8 cellular contexts compared by ENCODE assay signal in genomic region chrX:74421181-74422028, GRCh38.
DNase-seq lines count a peak whose midpoint lies in the region; ATAC-seq and TF ChIP-seq lines count a peak whose summit lies in the region.

TSS of gene SLC16A2 (plus strand) at chrX:74421493. CDS start at chrX:74421638, 145 bp downstream.

- H3K36me3 ChIP-seq in Loucy (ENCODE audit: insufficient read depth, low read length) = no peaks in the 10 kb centered on the region

- H3K27me3 ChIP-seq in Loucy (ENCODE audit: insufficient read depth, low read length, poor library complexity, severe bottlenecking) = no peaks in the 10 kb centered on the region
- no peaks in the 10 kb centered on the region for H3K27me3 ChIP-seq in layer of hippocampus (ENCODE audit: control insufficient read depth, insufficient read depth, low read length)

- H3K9me2 ChIP-seq in Loucy (replicated peaks; ENCODE audit: low read depth, low read length) = no peaks in the 10 kb centered on the region

- peak; percentile 92 for DNase-seq in ELF-1 (ENCODE audit: low read depth, low spot score)
- peak; percentile 5 for DNase-seq in cortex of kidney (lab: John Stamatoyannopoulos, UW)
- peak; percentile 8 for DNase-seq in stimulated activated CD4-positive, alpha-beta T cell treated with anti-CD3 and anti-CD28 coated beads, Interleukin-12 subunit alpha, Interleukin-12 subunit beta, amount 100 ng/mL, for 4 hours
- no peak for DNase-seq in DMS153 (lab: John Stamatoyannopoulos, UW)

- H3K79me2 ChIP-seq in Loucy (ENCODE audit: insufficient read depth, low read length) = no peaks in the 10 kb centered on the region

- no peaks in the 10 kb centered on the region for H3K4me1 ChIP-seq in Loucy (ENCODE audit: insufficient read depth, low read length, poor library complexity, severe bottlenecking)

- H3F3A ChIP-seq in Loucy (ENCODE audit: low read depth) = no peaks in the 10 kb centered on the region

- ATAC-seq in GM18505 (IDR thresholded peaks at IDR 0.05; ENCODE audit: unreplicated experiment) = no peak

- peak within 1 kb of the TSS; percentile 86 for H3K27ac ChIP-seq in layer of hippocampus (ENCODE audit: low read depth, low read length)

- H3K4me3 ChIP-seq in Loucy (ENCODE audit: low read length, poor library complexity, severe bottlenecking) (peak within 1 kb of the TSS; percentile 81), WI38 (ENCODE audit: low read depth, low read length) (peak within 1 kb of the TSS; percentile 57)

- H3K9ac ChIP-seq in Loucy (ENCODE audit: low read depth, low read length, poor library complexity, severe bottlenecking) = peak within 1 kb of the TSS; percentile 87

- TF ChIP-seq CTCF in Loucy (conservative IDR thresholded peaks at IDR 0.05; ENCODE audit: low read length) = no peak
- no peak for TF ChIP-seq CTCF in WI38 (IDR thresholded peaks at IDR 0.05; ENCODE audit: low read depth, low read length)

- H4K20me1 ChIP-seq in Loucy (ENCODE audit: insufficient read depth, low read length, poor library complexity, severe bottlenecking) = no peaks in the 10 kb centered on the region

- H2AFZ ChIP-seq in Loucy (ENCODE audit: low read length) = peak within 1 kb of the TSS; percentile 92

- H3K9me3 ChIP-seq in Loucy (ENCODE audit: insufficient read depth, low read depth, low read length) = no peaks in the 10 kb centered on the region

- H3K4me2 ChIP-seq in Loucy (ENCODE audit: low read depth, low read length, poor library complexity, severe bottlenecking) = peak within 1 kb of the TSS; percentile 98

- TF ChIP-seq POLR2A in GM18505 (IDR thresholded peaks at IDR 0.05; ENCODE audit: borderline replicate concordance, extremely low read depth, insufficient read depth, insufficient read length) = no peak
